Comparison of ENCODE assay signal across 22 cellular contexts in the genomic region with DNA sequence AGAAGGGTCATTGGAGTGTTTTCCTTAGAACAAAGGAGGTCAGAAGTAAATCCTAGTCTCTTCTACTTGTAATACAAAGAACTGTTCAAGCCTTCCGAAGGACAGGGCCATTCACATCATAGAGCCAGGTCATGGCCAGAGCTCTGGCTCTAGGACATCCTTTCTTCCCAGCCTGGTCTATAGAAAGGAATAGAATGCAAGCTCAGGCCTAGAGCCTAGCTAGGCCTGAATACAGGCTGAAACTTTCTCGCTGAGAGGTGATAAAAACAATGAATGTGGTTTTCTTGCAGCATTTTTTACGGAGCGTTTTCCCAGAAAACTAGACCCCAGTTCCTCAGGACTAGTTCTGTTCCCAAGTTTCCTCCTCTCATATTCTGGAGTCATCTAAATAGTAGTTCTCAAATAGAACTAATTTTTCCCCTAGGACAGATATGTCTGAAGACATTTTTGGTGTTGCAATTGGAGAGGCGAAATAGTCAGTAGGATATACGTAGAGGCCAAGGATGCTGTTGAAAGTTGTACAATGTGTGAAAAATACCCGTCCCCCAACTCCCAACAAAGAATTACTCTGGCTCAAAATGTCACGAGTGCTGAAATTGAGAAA. TPM values are rescaled to one million over a fixed set of nuclear protein-coding genes. Genes with fewer than 3 reads are reported as not detected.
DNase-seq lines count a peak whose midpoint lies in the region; ATAC-seq, FAIRE-seq and TF ChIP-seq lines count a peak whose summit lies in the region.
"Had no signal": no experiment of that assay in that cellular context is flagged by ENCODE, and none has a peak within 500 bp of the region (broad histone marks: within the 10 kb centered on the region; RNA-seq: fewer than 3 reads in every experiment).

No MANE protein-coding gene starts in this region.

- no peak for TF ChIP-seq RAD21 in K562 (CRISPR knock-in tag; conservative IDR thresholded peaks at IDR 0.05 in 1 of 2, IDR thresholded peaks at IDR 0.05 in 1 of 2)

- H3K9ac ChIP-seq in HUES6 (ENCODE audit: low read length) = no peak overlapping the region
- H3K9ac ChIP-seq in K562 (ENCODE audit: insufficient read depth in 1 of 2, low read depth in 2 of 2, low read length in 2 of 2) = no peak overlapping the region

- H3K4me1 Mint-ChIP-seq in type B pancreatic cell (ENCODE audit: unreplicated experiment) = no peaks in the 10 kb centered on the region
- H3K4me1 Mint-ChIP-seq in glutamatergic neuron (ENCODE audit: low read depth, unreplicated experiment) = no peaks in the 10 kb centered on the region
- H3K4me1 Mint-ChIP-seq: immature natural killer cell; stimulated activated naive CD8-positive, alpha-beta T cell treated with anti-CD3 and anti-CD28 coated beads, Interleukin-15, amount 100 ng/mL, for 72 hours had no signal

- no peaks in the 10 kb centered on the region for H3K9me3 ChIP-seq in HUES6 (ENCODE audit: control insufficient read depth, insufficient read depth, low read depth, low read length)
- H3K9me3 ChIP-seq in K562 (replicated peaks; ENCODE audit: control insufficient read depth, insufficient read depth, low read depth, low read length) = no peaks in the 10 kb centered on the region
- H3K9me3 ChIP-seq: pancreas had no signal

- H3K27ac Mint-ChIP-seq in type B pancreatic cell (peak overlapping the region; percentile 69), glutamatergic neuron (ENCODE audit: unreplicated experiment) (no peak overlapping the region)
- H3K27ac Mint-ChIP-seq: CD4-positive, alpha-beta T cell; immature natural killer cell; stimulated activated naive CD8-positive, alpha-beta T cell treated with anti-CD3 and anti-CD28 coated beads, Interleukin-15, amount 100 ng/mL, for 72 hours had no signal

- H3K27me3 ChIP-seq in HUES6 (ENCODE audit: control insufficient read depth, insufficient read depth, low read length) (no peaks in the 10 kb centered on the region), K562 (ENCODE audit: control insufficient read depth in 2 of 2, insufficient read depth in 2 of 2, low read length in 2 of 2) (no peaks in the 10 kb centered on the region)
- H3K27me3 ChIP-seq: pancreas, spleen had no signal

- H2AFZ ChIP-seq in K562 (ENCODE audit: low read depth, low read length) = no peak overlapping the region

- intact Hi-C loops in K562 (cut with micrococcal nuclease) = no loop called here

- H3K4me3 ChIP-seq in HUES6 (ENCODE audit: low read depth, low read length) (no peak overlapping the region), K562 (no peak overlapping the region)
- H3K4me3 ChIP-seq: GM12878, pancreas, spleen had no signal

- no peaks in the 10 kb centered on the region for H4K20me1 ChIP-seq in K562 (replicated peaks; ENCODE audit: control insufficient read depth, insufficient read depth, low read length)

- no peaks in the 10 kb centered on the region for H3K9me3 Mint-ChIP-seq in type B pancreatic cell
- H3K9me3 Mint-ChIP-seq in glutamatergic neuron (ENCODE audit: unreplicated experiment) = no peaks in the 10 kb centered on the region

- no TSS peak for BruUV-seq in K562 (replicated peaks; lab: Mats Ljungman, UMichigan)

- no peak overlapping the region; the same call in 1 of the 2 replicates for H3K4me2 ChIP-seq in K562 (ENCODE audit: insufficient read depth, low read length)

- no peak for DNase-seq in K562 (ENCODE audit: extremely low read depth in 1 of 4, low spot score in 3 of 4)
- no peak for DNase-seq in left lobe of liver (ENCODE audit: low spot score)
- DNase-seq in type B pancreatic cell (ENCODE audit: extremely low spot score, unreplicated experiment) = no peak
- DNase-seq in NCI-H1417 treated with DMSO at 0.1 percent for 48 hours (lab: John Stamatoyannopoulos, UW) = no peak
- no peak for DNase-seq in NCI-H2081 (lab: John Stamatoyannopoulos, UW)
- no peak for DNase-seq in glutamatergic neuron
- DNase-seq: activated CD4-positive, CD25-positive, alpha-beta regulatory T cell; CD4-positive, alpha-beta T cell; effector memory CD4-positive, alpha-beta T cell; foreskin melanocyte; immature natural killer cell; Kasumi-1; NCI-H1436 treated with DMSO at 0.1 percent for 48 hours; NCI-H510A treated with DMSO at 0.1 percent for 48 hours; spleen; stimulated activated naive CD8-positive, alpha-beta T cell treated with anti-CD3 and anti-CD28 coated beads, Interleukin-15, amount 100 ng/mL, for 72 hours had no signal

- POLR2A ChIA-PET in K562 (lab: Yijun Ruan, JAX) = no interaction called here

- no peaks in the 10 kb centered on the region for H3K79me2 ChIP-seq in K562 (ENCODE audit: control insufficient read depth, insufficient read depth, low read length)

- FAIRE-seq in K562 (lab: Jason Lieb, UNC) = no peak
- FAIRE-seq: GM12878 had no signal

- in situ Hi-C loops in K562 (cut with MboI) = no loop called here

- ATAC-seq in K562 = no peak
- ATAC-seq in left lobe of liver = peak; percentile 35
- ATAC-seq: GM12878; stimulated activated naive CD8-positive, alpha-beta T cell treated with anti-CD3 and anti-CD28 coated beads, Interleukin-15, amount 100 ng/mL, for 72 hours had no signal

- 60% methylated on average over 7 of the region's 8 CpGs for WGBS in K562 (ENCODE audit: insufficient coverage, low coverage, missing lambda C conversion rate)

- H3K27ac ChIP-seq in HUES6 (ENCODE audit: low read depth, low read length) (peak overlapping the region; percentile 65), K562 (ENCODE audit: extremely low read depth, low read depth, low read length) (peak overlapping the region; percentile 59; the same call in 2 of the 3 replicates)
- H3K27ac ChIP-seq: pancreas, spleen had no signal

- TF ChIP-seq CTCF in K562 (IDR thresholded peaks at IDR 0.05 in 2 of 3, conservative IDR thresholded peaks at IDR 0.05 in 1 of 3; ENCODE audit: insufficient read depth in 2 of 3, low read depth in 1 of 3, low read length in 3 of 3) = no peak
- no peak for TF ChIP-seq CTCF in type B pancreatic cell (conservative IDR thresholded peaks at IDR 0.05)
- no peak for TF ChIP-seq CTCF in glutamatergic neuron (IDR thresholded peaks at IDR 0.05; ENCODE audit: partially characterized antibody, unreplicated experiment)

- CTCF ChIA-PET in K562 (lab: Yijun Ruan, JAX; ENCODE audit: low intra/inter-chr PET ratio) = no interaction called here

- H3K9me1 ChIP-seq in K562 (ENCODE audit: control insufficient read depth, insufficient read depth, low read length) = no peaks in the 10 kb centered on the region

- no peak overlapping the region for H3K4me3 Mint-ChIP-seq in type B pancreatic cell
- no peak overlapping the region for H3K4me3 Mint-ChIP-seq in glutamatergic neuron (ENCODE audit: unreplicated experiment)
- H3K4me3 Mint-ChIP-seq: CD4-positive, alpha-beta T cell; immature natural killer cell; stimulated activated naive CD8-positive, alpha-beta T cell treated with anti-CD3 and anti-CD28 coated beads, Interleukin-15, amount 100 ng/mL, for 72 hours had no signal

- H3K27me3 Mint-ChIP-seq in type B pancreatic cell (no peaks in the 10 kb centered on the region), glutamatergic neuron (ENCODE audit: unreplicated experiment) (no peaks in the 10 kb centered on the region)
- H3K27me3 Mint-ChIP-seq: stimulated activated naive CD8-positive, alpha-beta T cell treated with anti-CD3 and anti-CD28 coated beads, Interleukin-15, amount 100 ng/mL, for 72 hours had no signal

- H3K36me3 Mint-ChIP-seq in type B pancreatic cell (no peaks in the 10 kb centered on the region), glutamatergic neuron (ENCODE audit: unreplicated experiment) (no peaks in the 10 kb centered on the region)

- no peak for TF ChIP-seq EP300 in K562 (IDR thresholded peaks at IDR 0.05; ENCODE audit: low read length)

- no peak for TF ChIP-seq POLR2A in K562 (conservative IDR thresholded peaks at IDR 0.05)

- H3K36me3 ChIP-seq in HUES6 (ENCODE audit: control insufficient read depth, insufficient read depth, low read length) (no peaks in the 10 kb centered on the region), K562 (ENCODE audit: control insufficient read depth, insufficient read depth, low read length) (no peaks in the 10 kb centered on the region)
- H3K36me3 ChIP-seq: pancreas, spleen had no signal

- H3K4me1 ChIP-seq in HUES6 (ENCODE audit: control insufficient read depth, insufficient read depth, low read length) (peaks cover 11% of the 10 kb centered on the region), K562 (replicated peaks in 1 of 2; ENCODE audit: control insufficient read depth in 2 of 2, insufficient read depth in 2 of 2, low read length in 2 of 2) (peaks cover 0 to 10% of the 10 kb centered on the region in 2 experiments; a peak in 3 of 5 replicates)
- H3K4me1 ChIP-seq: spleen had no signal

RNA-seq across cellular contexts. Expression of a gene that starts 6.8 kb away (rescaled TPM):
- not detected in 2 replicates for total RNA-seq in K562 (2011; cell fraction: chromatin; rRNA removed; ENCODE audit: low replicate concordance)
- not detected in 2 replicates for total RNA-seq in K562 (2011; cell fraction: nucleolus; rRNA removed)
- total RNA-seq in K562 (2011; cell fraction: nucleoplasm; rRNA removed) = not detected in 2 replicates
- total RNA-seq in K562 (2014; rRNA removed) (not detected in 2 replicates), K562 (2014; rRNA removed; fragmentation: Illumina TruSeq; extraction: Trizol) (not detected in 2 replicates), K562 (2015; rRNA removed; fragmentation: Illumina TruSeq; extraction: Trizol) (not detected in 2 replicates), K562 (2021) (0.09 TPM in 1 of 2 replicates, not detected in the other), left lobe of liver (181 TPM), type B pancreatic cell (ENCODE audit: low replicate concordance) (0.52 and 1.9 TPM in 2 replicates), glutamatergic neuron (ENCODE audit: unreplicated experiment) (not detected)
- polyA plus RNA-seq in K562 (2011; rRNA removed) (not detected in 2 replicates), K562 (2014; fragmentation: Illumina TruSeq; extraction: Trizol) (not detected in 2 replicates), K562 (2014; fragmentation: Nextera tagmentation; extraction: Ambion mirVana) (not detected), K562 (2014; rRNA removed) (not detected in 2 replicates)
- polyA plus RNA-seq in K562 (2011; cell fraction: cytosol; rRNA removed) = not detected in 2 replicates
- polyA plus RNA-seq in K562 (2011; cell fraction: nucleus; rRNA removed) = not detected in 2 replicates
- polyA plus RNA-seq in K562 (2012) = not detected in 2 replicates
- not detected in 2 replicates for polyA minus RNA-seq in K562 (2011; rRNA and poly(A)+ RNA removed)
- not detected in 2 replicates for polyA minus RNA-seq in K562 (2011; cell fraction: cytosol; rRNA and poly(A)+ RNA removed)
- not detected in 2 replicates for polyA minus RNA-seq in K562 (2011; cell fraction: nucleus; rRNA and poly(A)+ RNA removed)
- total RNA-seq: cardiac septum; CD4-positive, alpha-beta T cell; GM12878; mononuclear cell; OCI-LY7; spleen had no signal
- polyA plus RNA-seq: GM12878, immature natural killer cell, spleen had no signal

RNA-seq across cellular contexts. Expression of a gene that starts 13.2 kb away (rescaled TPM):
- not detected in 2 replicates for total RNA-seq in K562 (2011; cell fraction: chromatin; rRNA removed; ENCODE audit: low replicate concordance)
- total RNA-seq in K562 (2011; cell fraction: nucleolus; rRNA removed) = not detected in 2 replicates
- not detected in 2 replicates for total RNA-seq in K562 (2011; cell fraction: nucleoplasm; rRNA removed)
- not detected in 2 replicates for total RNA-seq in K562 (2014; rRNA removed)
- total RNA-seq in K562 (2014; rRNA removed; fragmentation: Illumina TruSeq; extraction: Trizol) = not detected in 2 replicates
- not detected in 2 replicates for total RNA-seq in K562 (2015; rRNA removed; fragmentation: Illumina TruSeq; extraction: Trizol)
- total RNA-seq in K562 (2021) = not detected in 2 replicates
- not detected in 2 replicates for polyA plus RNA-seq in K562 (2011; rRNA removed)
- polyA plus RNA-seq in K562 (2011; cell fraction: cytosol; rRNA removed) = not detected in 2 replicates
- not detected in 2 replicates for polyA plus RNA-seq in K562 (2011; cell fraction: nucleus; rRNA removed)
- not detected in 2 replicates for polyA plus RNA-seq in K562 (2012)
- not detected in 2 replicates for polyA plus RNA-seq in K562 (2014; fragmentation: Illumina TruSeq; extraction: Trizol)
- polyA plus RNA-seq in K562 (2014; fragmentation: Nextera tagmentation; extraction: Ambion mirVana) = not detected
- polyA plus RNA-seq in K562 (2014; rRNA removed) = not detected in 2 replicates
- not detected in 2 replicates for polyA minus RNA-seq in K562 (2011; rRNA and poly(A)+ RNA removed)
- not detected in 2 replicates for polyA minus RNA-seq in K562 (2011; cell fraction: cytosol; rRNA and poly(A)+ RNA removed)
- not detected in 2 replicates for polyA minus RNA-seq in K562 (2011; cell fraction: nucleus; rRNA and poly(A)+ RNA removed)
- total RNA-seq in left lobe of liver = 4.6 TPM
- total RNA-seq in type B pancreatic cell (ENCODE audit: low replicate concordance) = not detected in 2 replicates
- total RNA-seq in glutamatergic neuron (ENCODE audit: unreplicated experiment) = not detected
- total RNA-seq: cardiac septum; CD4-positive, alpha-beta T cell; GM12878; mononuclear cell; OCI-LY7; pancreas; spleen had no signal
- polyA plus RNA-seq: GM12878, immature natural killer cell, pancreas, spleen had no signal

RNA-seq across cellular contexts. Expression of a gene that starts 17.8 kb away (rescaled TPM):
- not detected in 2 replicates for total RNA-seq in K562 (2011; cell fraction: chromatin; rRNA removed; ENCODE audit: low replicate concordance)
- total RNA-seq in K562 (2011; cell fraction: nucleolus; rRNA removed) = not detected in 2 replicates
- not detected in 2 replicates for total RNA-seq in K562 (2011; cell fraction: nucleoplasm; rRNA removed)
- total RNA-seq in K562 (2014; rRNA removed) (not detected in 2 replicates), K562 (2014; rRNA removed; fragmentation: Illumina TruSeq; extraction: Trizol) (not detected in 2 replicates), K562 (2015; rRNA removed; fragmentation: Illumina TruSeq; extraction: Trizol) (not detected in 2 replicates), K562 (2021) (not detected in 2 replicates), left lobe of liver (4.1 TPM), type B pancreatic cell (ENCODE audit: low replicate concordance) (0.19 TPM in 1 of 2 replicates, not detected in the other), glutamatergic neuron (ENCODE audit: unreplicated experiment) (not detected)
- polyA plus RNA-seq in K562 (2011; rRNA removed) (not detected in 2 replicates), K562 (2014; fragmentation: Illumina TruSeq; extraction: Trizol) (not detected in 2 replicates), K562 (2014; fragmentation: Nextera tagmentation; extraction: Ambion mirVana) (not detected), K562 (2014; rRNA removed) (not detected in 2 replicates)
- polyA plus RNA-seq in K562 (2011; cell fraction: cytosol; rRNA removed) = not detected in 2 replicates
- polyA plus RNA-seq in K562 (2011; cell fraction: nucleus; rRNA removed) = not detected in 2 replicates
- polyA plus RNA-seq in K562 (2012) = not detected in 2 replicates
- polyA minus RNA-seq in K562 (2011; rRNA and poly(A)+ RNA removed) = not detected in 2 replicates
- not detected in 2 replicates for polyA minus RNA-seq in K562 (2011; cell fraction: cytosol; rRNA and poly(A)+ RNA removed)
- polyA minus RNA-seq in K562 (2011; cell fraction: nucleus; rRNA and poly(A)+ RNA removed) = not detected in 2 replicates
- total RNA-seq: cardiac septum; CD4-positive, alpha-beta T cell; GM12878; mononuclear cell; OCI-LY7; pancreas; spleen had no signal
- polyA plus RNA-seq: GM12878, immature natural killer cell, pancreas had no signal

RNA-seq across cellular contexts. Expression of a gene that starts 19.0 kb away (rescaled TPM):
- not detected in 2 replicates for total RNA-seq in K562 (2011; cell fraction: chromatin; rRNA removed; ENCODE audit: low replicate concordance)
- total RNA-seq in K562 (2011; cell fraction: nucleolus; rRNA removed) = not detected in 2 replicates
- not detected in 2 replicates for total RNA-seq in K562 (2011; cell fraction: nucleoplasm; rRNA removed)
- total RNA-seq in K562 (2014; rRNA removed) (not detected in 2 replicates), K562 (2014; rRNA removed; fragmentation: Illumina TruSeq; extraction: Trizol) (not detected in 2 replicates), K562 (2015; rRNA removed; fragmentation: Illumina TruSeq; extraction: Trizol) (not detected in 2 replicates), K562 (2021) (not detected in 2 replicates), left lobe of liver (454 TPM), type B pancreatic cell (ENCODE audit: low replicate concordance) (not detected in 2 replicates), glutamatergic neuron (ENCODE audit: unreplicated experiment) (not detected)
- polyA plus RNA-seq in K562 (2011; rRNA removed) (not detected in 2 replicates), K562 (2014; fragmentation: Illumina TruSeq; extraction: Trizol) (not detected in 2 replicates), K562 (2014; fragmentation: Nextera tagmentation; extraction: Ambion mirVana) (not detected), K562 (2014; rRNA removed) (not detected in 2 replicates)
- not detected in 2 replicates for polyA plus RNA-seq in K562 (2011; cell fraction: cytosol; rRNA removed)
- polyA plus RNA-seq in K562 (2011; cell fraction: nucleus; rRNA removed) = not detected in 2 replicates
- not detected in 2 replicates for polyA plus RNA-seq in K562 (2012)
- polyA minus RNA-seq in K562 (2011; rRNA and poly(A)+ RNA removed) = not detected in 2 replicates
- not detected in 2 replicates for polyA minus RNA-seq in K562 (2011; cell fraction: cytosol; rRNA and poly(A)+ RNA removed)
- not detected in 2 replicates for polyA minus RNA-seq in K562 (2011; cell fraction: nucleus; rRNA and poly(A)+ RNA removed)
- total RNA-seq: cardiac septum; CD4-positive, alpha-beta T cell; GM12878; mononuclear cell; OCI-LY7; spleen had no signal
- polyA plus RNA-seq: GM12878, immature natural killer cell, pancreas, spleen had no signal

RNA-seq across cellular contexts. Expression of a gene that starts 27.8 kb away (rescaled TPM):
- total RNA-seq in K562 (2011; cell fraction: chromatin; rRNA removed; ENCODE audit: low replicate concordance) = not detected in 2 replicates
- total RNA-seq in K562 (2011; cell fraction: nucleolus; rRNA removed) = not detected in 2 replicates
- total RNA-seq in K562 (2011; cell fraction: nucleoplasm; rRNA removed) = not detected in 2 replicates
- 0.09 TPM in 1 of 2 replicates, not detected in the other for total RNA-seq in K562 (2014; rRNA removed)
- total RNA-seq in K562 (2014; rRNA removed; fragmentation: Illumina TruSeq; extraction: Trizol) = not detected in 2 replicates
- not detected in 2 replicates for total RNA-seq in K562 (2015; rRNA removed; fragmentation: Illumina TruSeq; extraction: Trizol)
- not detected in 2 replicates for total RNA-seq in K562 (2021)
- polyA plus RNA-seq in K562 (2011; rRNA removed) = not detected in 2 replicates
- not detected in 2 replicates for polyA plus RNA-seq in K562 (2011; cell fraction: cytosol; rRNA removed)
- not detected in 2 replicates for polyA plus RNA-seq in K562 (2011; cell fraction: nucleus; rRNA removed)
- 0.04 TPM in 1 of 2 replicates, not detected in the other for polyA plus RNA-seq in K562 (2012)
- polyA plus RNA-seq in K562 (2014; fragmentation: Illumina TruSeq; extraction: Trizol) = not detected in 2 replicates
- not detected for polyA plus RNA-seq in K562 (2014; fragmentation: Nextera tagmentation; extraction: Ambion mirVana)
- not detected in 2 replicates for polyA plus RNA-seq in K562 (2014; rRNA removed)
- not detected in 2 replicates for polyA minus RNA-seq in K562 (2011; rRNA and poly(A)+ RNA removed)
- polyA minus RNA-seq in K562 (2011; cell fraction: cytosol; rRNA and poly(A)+ RNA removed) = not detected in 2 replicates
- not detected in 2 replicates for polyA minus RNA-seq in K562 (2011; cell fraction: nucleus; rRNA and poly(A)+ RNA removed)
- total RNA-seq in left lobe of liver = 95.1 TPM
- not detected in 2 replicates for total RNA-seq in type B pancreatic cell (ENCODE audit: low replicate concordance)
- not detected for total RNA-seq in glutamatergic neuron (ENCODE audit: unreplicated experiment)
- total RNA-seq: cardiac septum; CD4-positive, alpha-beta T cell; GM12878; mononuclear cell; OCI-LY7; spleen had no signal
- polyA plus RNA-seq: immature natural killer cell, pancreas, spleen had no signal

Comparison
In these comparisons a context has a peak if more than half of its experiments do, and no peak if none do; other contexts are left out.
1. RNA of a gene that starts 6.8 kb away (total RNA-seq): 181 TPM in left lobe of liver (single experiment); 0.52 to 1.9 TPM in type B pancreatic cell, not detected in glutamatergic neuron (single experiment) and 0.09 TPM in K562; every median in the first group is over 10 times any median in the second.